ENCODE assay signal across 21 cellular contexts in genomic region chr11:68508425-68508824, GRCh38. TPM values are rescaled to one million over a fixed set of nuclear protein-coding genes. Genes with fewer than 3 reads are reported as not detected.
DNase-seq lines count a peak whose midpoint lies in the region; ATAC-seq and TF ChIP-seq lines count a peak whose summit lies in the region.
"Had no signal": no experiment of that assay in that cellular context is flagged by ENCODE, and none has a peak within 500 bp of the region (broad histone marks: within the 10 kb centered on the region; RNA-seq: fewer than 3 reads in every experiment).

No MANE protein-coding gene starts in this region.

- no peak overlapping the region for H2AFZ ChIP-seq in neuronal stem cell (ENCODE audit: low read length)
- H2AFZ ChIP-seq: neural progenitor cell had no signal

- no peaks in the 10 kb centered on the region for H3K9me3 Mint-ChIP-seq in Caco-2 (ENCODE audit: unreplicated experiment)

- H3K4me1 ChIP-seq in Caco-2: no peaks in the 10 kb centered on the region; the same call in none of the 2 replicates
- H3K4me1 ChIP-seq in mesodermal cell (ENCODE audit: control insufficient read depth, insufficient read depth, low read length, poor library complexity, severe bottlenecking): peaks cover 4% of the 10 kb centered on the region
- no peaks in the 10 kb centered on the region for H3K4me1 ChIP-seq in neuronal stem cell (ENCODE audit: control insufficient read depth in 2 of 2, insufficient read depth in 1 of 2, low read depth in 1 of 2, low read length in 2 of 2)
- peaks cover 18 to 57% of the 10 kb centered on the region in 2 donors for H3K4me1 ChIP-seq in left lung
- H3K4me1 ChIP-seq: neural progenitor cell had no signal

- H3K4me3 Mint-ChIP-seq in Caco-2 (ENCODE audit: unreplicated experiment): no peak overlapping the region
- H3K4me3 Mint-ChIP-seq: neural progenitor cell had no signal

- H4K91ac ChIP-seq in neuronal stem cell (ENCODE audit: low read depth, low read length, poor library complexity): no peak overlapping the region

- 100% methylated on average over 1 of the region's 2 CpGs for WGBS in mesodermal cell (ENCODE audit: insufficient coverage in 2 of 2), 2 experiments
- no CpG with 5 or more reads among the region's 2 CpGs for WGBS in neuronal stem cell (ENCODE audit: extremely low coverage in 2 of 2, insufficient read length in 2 of 2, insufficient replicate concordance in 1 of 2), 2 donors

- peak overlapping the region; percentile 44 for H3K27ac ChIP-seq in mesodermal cell (ENCODE audit: low read depth, low read length, severe bottlenecking)
- H3K27ac ChIP-seq in neuronal stem cell (replicated peaks; ENCODE audit: low read length): no peak overlapping the region
- H3K27ac ChIP-seq in left lung: no peak overlapping the region
- H3K27ac ChIP-seq: neural progenitor cell, upper lobe of left lung had no signal

- H3K4ac ChIP-seq in neuronal stem cell (ENCODE audit: low read length): no peak overlapping the region

- CTCF ChIA-PET in Caco-2 (lab: Charles Lee): no interaction called here

- intact Hi-C loops in Caco-2 (cut with micrococcal nuclease; ENCODE audit: unreplicated experiment) (no loop called here), left lung (cut with DNase I) (no loop called here)

- no peak overlapping the region for H2BK12ac ChIP-seq in neuronal stem cell (ENCODE audit: low read length)

- H2BK15ac ChIP-seq in neuronal stem cell (ENCODE audit: low read length): no peak overlapping the region

- H3K4me3 ChIP-seq in AG10803 (ENCODE audit: low read length): no peak overlapping the region
- H3K4me3 ChIP-seq in Caco-2 (ENCODE audit: low read depth, low read length): no peak overlapping the region
- no peak overlapping the region for H3K4me3 ChIP-seq in astrocyte of the cerebellum (ENCODE audit: low read depth, low read length)
- no peak overlapping the region for H3K4me3 ChIP-seq in mesodermal cell (ENCODE audit: extremely low read depth, insufficient read depth, low read length, poor library complexity, severe bottlenecking)
- H3K4me3 ChIP-seq in neuronal stem cell (ENCODE audit: low read length in 2 of 2): no peak overlapping the region
- H3K4me3 ChIP-seq in left lung: no peak overlapping the region
- H3K4me3 ChIP-seq: neural progenitor cell, upper lobe of left lung had no signal

- TF ChIP-seq CTCF in AG10803 (conservative IDR thresholded peaks at IDR 0.05; ENCODE audit: low read length) (no peak), Caco-2 (IDR thresholded peaks at IDR 0.05; ENCODE audit: insufficient read depth in 1 of 2, low read depth in 1 of 2, low read length in 1 of 2, severe bottlenecking in 1 of 2, unreplicated experiment in 1 of 2) (no peak), astrocyte of the cerebellum (IDR thresholded peaks at IDR 0.05; ENCODE audit: low read depth, low read length, missing control alignments) (no peak), left lung (IDR thresholded peaks at IDR 0.05) (no peak)

- no peak overlapping the region for H2BK5ac ChIP-seq in neuronal stem cell (ENCODE audit: low read length)

- no peak overlapping the region for H2AK5ac ChIP-seq in neuronal stem cell (ENCODE audit: low read depth, low read length)

- ATAC-seq in HG02973 (IDR thresholded peaks at IDR 0.05; ENCODE audit: unreplicated experiment): no peak
- ATAC-seq in left lung: no peak
- no peak for ATAC-seq in GM21529 (IDR thresholded peaks at IDR 0.05; ENCODE audit: unreplicated experiment)
- ATAC-seq: left lobe of liver, Right ventricle myocardium inferior had no signal

- no peaks in the 10 kb centered on the region; the same call in 1 of the 2 replicates for H3K36me3 ChIP-seq in Caco-2 (ENCODE audit: control insufficient read depth, insufficient read depth, low read length)
- peaks cover 19% of the 10 kb centered on the region for H3K36me3 ChIP-seq in mesodermal cell (ENCODE audit: control insufficient read depth, insufficient read depth, low read length)
- H3K36me3 ChIP-seq in neuronal stem cell (replicated peaks in 1 of 2; ENCODE audit: control insufficient read depth in 2 of 2, insufficient read depth in 2 of 2, low read length in 2 of 2): peaks cover 2 to 45% of the 10 kb centered on the region in 2 donors
- no peaks in the 10 kb centered on the region for H3K36me3 ChIP-seq in left lung

- peaks cover 42% of the 10 kb centered on the region for H3K4me1 Mint-ChIP-seq in Caco-2 (ENCODE audit: low read depth, unreplicated experiment)

- in situ Hi-C loops in astrocyte of the cerebellum (cut with HindIII; ENCODE audit: low sequenced_read_pairs): no loop called here

- H3K27me3 Mint-ChIP-seq in Caco-2 (ENCODE audit: insufficient read depth, unreplicated experiment): no peaks in the 10 kb centered on the region

- H2BK120ac ChIP-seq in neuronal stem cell (ENCODE audit: low read depth, low read length): no peak overlapping the region

- H3K23ac ChIP-seq in neuronal stem cell (ENCODE audit: low read depth, low read length, poor library complexity): no peak overlapping the region

- H3K14ac ChIP-seq in neuronal stem cell (ENCODE audit: low read length): no peak overlapping the region

- H3K27me3 ChIP-seq in Caco-2 (replicated peaks; ENCODE audit: control insufficient read depth, insufficient read depth, low read length) (no peaks in the 10 kb centered on the region), neuronal stem cell (ENCODE audit: control insufficient read depth in 3 of 3, insufficient read depth in 3 of 3, low read depth in 1 of 3, low read length in 3 of 3) (no peaks in the 10 kb centered on the region), left lung (no peaks in the 10 kb centered on the region)
- H3K27me3 ChIP-seq: neural progenitor cell, upper lobe of left lung had no signal

- H3K9me3 ChIP-seq in Caco-2 (no peaks in the 10 kb centered on the region), mesodermal cell (ENCODE audit: control insufficient read depth, low read length) (no peaks in the 10 kb centered on the region), neuronal stem cell (replicated peaks in 1 of 2; ENCODE audit: control insufficient read depth in 2 of 2, insufficient read depth in 1 of 2, low read depth in 1 of 2, low read length in 2 of 2) (no peaks in the 10 kb centered on the region), left lung (no peaks in the 10 kb centered on the region)
- H3K9me3 ChIP-seq: upper lobe of left lung had no signal

- POLR2A ChIA-PET in Caco-2 (lab: Charles Lee): no interaction called here

- H3K4me2 ChIP-seq in neuronal stem cell (ENCODE audit: insufficient read depth, low read length, poor library complexity, severe bottlenecking): no peak overlapping the region
- H3K4me2 ChIP-seq: neural progenitor cell had no signal

- H3K79me1 ChIP-seq in neuronal stem cell (ENCODE audit: low read depth, low read length): peaks cover 6% of the 10 kb centered on the region

- no peak overlapping the region for H4K8ac ChIP-seq in neuronal stem cell (ENCODE audit: low read depth, low read length)

- peaks cover 63% of the 10 kb centered on the region for H3K36me3 Mint-ChIP-seq in Caco-2 (ENCODE audit: insufficient read depth, unreplicated experiment)

- no TSS peak for BruUV-seq in Caco-2 (replicated peaks; lab: Mats Ljungman, UMichigan)

- DNase-seq in AG10803 (ENCODE audit: low read depth) (peak; percentile 53), Caco-2 (no peak), astrocyte of the cerebellum (ENCODE audit: low read depth) (peak; percentile 9), neuronal stem cell (ENCODE audit: low spot score) (no peak), left lung (no peak)
- DNase-seq: activated CD4-positive, alpha-beta T cell treated with anti-CD3 and anti-CD28 coated beads for 48 hours; activated effector memory CD4-positive, alpha-beta T cell treated with Interleukin-2 at 50 U/mL for 16 hours; caudate nucleus; DMS 273 treated with DMSO at 0.1 percent for 48 hours; effector CD4-positive, alpha-beta T cell; GOT3; head of caudate nucleus; NCI-H187; NCI-H774; upper lobe of left lung had no signal

- H3K18ac ChIP-seq in neuronal stem cell (ENCODE audit: low read length): no peak overlapping the region

- peak overlapping the region; percentile 9 for H3K27ac Mint-ChIP-seq in Caco-2 (ENCODE audit: unreplicated experiment)
- H3K27ac Mint-ChIP-seq: neural progenitor cell had no signal

- no peak overlapping the region for H3K9ac ChIP-seq in neuronal stem cell (ENCODE audit: low read depth, low read length, poor library complexity)
- H3K9ac ChIP-seq: neural progenitor cell had no signal

RNA-seq across cellular contexts. Expression of gene PPP6R3, which starts 47.9 kb away (rescaled TPM):
- total RNA-seq in Caco-2 (2022): 271 and 276 TPM in 2 replicates
- 79.4 TPM for polyA plus RNA-seq in mesodermal cell (2013, experiment 1 of 2)
- 83.1 TPM for polyA plus RNA-seq in mesodermal cell (2013, experiment 2 of 2)
- polyA plus RNA-seq in neuronal stem cell (2013, experiment 1 of 2): 55.3 TPM
- 57.5 TPM for polyA plus RNA-seq in neuronal stem cell (2013, experiment 2 of 2)
- total RNA-seq in left lung: 10 to 100 TPM; 84.6 to 96.8 TPM

Comparison
In these comparisons a context has a peak if more than half of its experiments do, and no peak if none do; other contexts are left out.
1. DNase-seq: peak in AG10803 (single experiment) and astrocyte of the cerebellum (single experiment); none in Caco-2 (0 of 2), neuronal stem cell (single experiment) and left lung (0 of 2).